21 cellular contexts compared by ENCODE assay signal in the genomic region with DNA sequence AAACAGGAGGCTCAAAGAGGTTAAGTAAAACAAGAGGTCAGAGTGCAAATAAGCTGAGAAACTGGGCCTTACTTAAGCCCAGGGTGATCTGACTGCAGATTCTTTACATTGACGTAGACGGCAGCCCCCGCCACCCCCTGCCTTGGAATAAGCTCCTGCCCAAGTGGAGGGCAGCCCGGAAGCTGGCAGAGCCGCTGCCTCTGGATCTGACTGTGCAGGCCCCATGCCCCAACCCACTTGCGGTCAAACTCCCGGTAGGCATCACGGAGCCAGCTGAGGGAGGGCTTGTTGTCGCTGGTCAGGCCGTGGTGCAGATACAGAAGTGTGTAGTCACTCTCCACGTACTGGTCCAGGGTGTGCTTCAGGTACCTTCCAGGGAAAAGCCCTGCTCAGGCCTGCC. TPM values are rescaled to one million over a fixed set of nuclear protein-coding genes. Genes with fewer than 3 reads are reported as not detected.
DNase-seq lines count a peak whose midpoint lies in the region; ATAC-seq, FAIRE-seq and TF ChIP-seq lines count a peak whose summit lies in the region.
"Had no signal": no experiment of that assay in that cellular context is flagged by ENCODE, and none has a peak within 500 bp of the region (broad histone marks: within the 10 kb centered on the region; RNA-seq: fewer than 3 reads in every experiment).

No MANE protein-coding gene starts in this region.

- no peaks in the 10 kb centered on the region for H3K23me2 ChIP-seq in H1 (ENCODE audit: low read depth, low read length)

- H4K20me1 ChIP-seq in H1 (replicated peaks in 1 of 2; ENCODE audit: control insufficient read depth in 1 of 2, insufficient read depth in 2 of 2, low read length in 2 of 2) = peaks cover 0 to 1% of the 10 kb centered on the region in 2 experiments
- H4K20me1 ChIP-seq: BLaER1 had no signal

- H3K23ac ChIP-seq in H1 (ENCODE audit: insufficient read length) = no peak overlapping the region

- no peak overlapping the region for H2BK5ac ChIP-seq in H1 (ENCODE audit: low read depth, low read length)

- H3K27ac ChIP-seq in AG04450 (ENCODE audit: low read depth, low read length) = peak overlapping the region; percentile 11
- H3K27ac ChIP-seq in H1 (ENCODE audit: low read depth, low read length) = no peak overlapping the region
- H3K27ac ChIP-seq in adrenal gland = no peak overlapping the region
- H3K27ac ChIP-seq: 22Rv1, A549, BLaER1, HL-60 had no signal

- H3K9ac ChIP-seq in H1 (replicated peaks in 1 of 4; ENCODE audit: extremely low read depth in 1 of 4, low read depth in 3 of 4, low read length in 3 of 4) = no peak overlapping the region
- H3K9ac ChIP-seq: BLaER1 had no signal

- H3K36me3 Mint-ChIP-seq in activated T-cell treated with anti-CD3 and anti-CD28 coated beads, Interleukin-2, amount 50 U/mL, for 24 hours (ENCODE audit: low read depth) = peaks cover 85% of the 10 kb centered on the region

- no peak overlapping the region for H3K56ac ChIP-seq in H1 (replicated peaks; ENCODE audit: insufficient read length, low read depth, low read length)

- H3K4me1 ChIP-seq in H1 (replicated peaks in 1 of 4; ENCODE audit: control insufficient read depth in 3 of 4, insufficient read depth in 4 of 4, low read length in 3 of 4) (no peaks in the 10 kb centered on the region), adrenal gland (replicated peaks in 1 of 2) (peaks cover 0 to 13% of the 10 kb centered on the region in 2 donors)

- TF ChIP-seq CTCF in AG04450 (IDR thresholded peaks at IDR 0.05; ENCODE audit: low read depth, low read length) (no peak), H1 (IDR thresholded peaks at IDR 0.05; ENCODE audit: control extremely low read depth in 1 of 3, insufficient read depth in 1 of 3, low read depth in 1 of 3, low read length in 3 of 3) (no peak), adrenal gland (IDR thresholded peaks at IDR 0.05) (no peak)

- no peak for ATAC-seq in HG03139 (IDR thresholded peaks at IDR 0.05; ENCODE audit: unreplicated experiment)
- ATAC-seq: A549 had no signal

- no peak overlapping the region for H2BK120ac ChIP-seq in H1 (replicated peaks; ENCODE audit: low read depth, low read length)

- H3K27me3 Mint-ChIP-seq in activated T-cell treated with anti-CD3 and anti-CD28 coated beads, Interleukin-2, amount 50 U/mL, for 24 hours = no peaks in the 10 kb centered on the region
- H3K27me3 Mint-ChIP-seq: CD4-positive, alpha-beta memory T cell had no signal

- TF ChIP-seq POLR2A in H1 (IDR thresholded peaks at IDR 0.05; ENCODE audit: control extremely low read depth in 1 of 2, low read depth in 2 of 2, low read length in 2 of 2) (no peak), adrenal gland (IDR thresholded peaks at IDR 0.05) (no peak)

- WGBS in H1 (ENCODE audit: extremely low coverage in 1 of 2, insufficient coverage in 1 of 2, insufficient read length in 1 of 2, insufficient replicate concordance in 2 of 2, low coverage in 1 of 2, low lambda C conversion rate in 2 of 2, missing lambda C conversion rate in 1 of 2), 2 experiments = 95% methylated on average over 11 of the region's 11 CpGs; no CpG with 5 or more reads in 1 of the 2 experiments
- WGBS in adrenal gland, 4 donors = 83 to 94% (median 93%) methylated on average over 5 to 11 of the region's 11 CpGs

- no peaks in the 10 kb centered on the region for H3K79me1 ChIP-seq in H1 (ENCODE audit: low read depth, low read length)

- no peak overlapping the region for H2BK12ac ChIP-seq in H1 (ENCODE audit: low read depth, low read length)

- peak overlapping the region; percentile 85; the same call in 1 of the 2 replicates for H4K8ac ChIP-seq in H1 (ENCODE audit: extremely low read depth, insufficient read depth, low read length)

- H3K9me3 ChIP-seq in AG04450 (ENCODE audit: control insufficient read depth, insufficient read depth, low read length) (no peaks in the 10 kb centered on the region), H1 (ENCODE audit: insufficient read depth in 2 of 2, low read depth in 1 of 2, low read length in 1 of 2) (no peaks in the 10 kb centered on the region), adrenal gland (replicated peaks in 1 of 3) (no peaks in the 10 kb centered on the region)
- H3K9me3 ChIP-seq: A549, BLaER1 had no signal

- H3K4me3 Mint-ChIP-seq in activated T-cell treated with anti-CD3 and anti-CD28 coated beads, Interleukin-2, amount 50 U/mL, for 24 hours = no peak overlapping the region
- H3K4me3 Mint-ChIP-seq: CD14-positive monocyte; CD4-positive, alpha-beta memory T cell; H9 had no signal

- no peak overlapping the region for H3K14ac ChIP-seq in H1 (ENCODE audit: insufficient read length)

- H2BK20ac ChIP-seq in H1 (ENCODE audit: low read length) = no peak overlapping the region

- TF ChIP-seq EP300 in H1 (IDR thresholded peaks at IDR 0.05; ENCODE audit: borderline replicate concordance in 1 of 2, low read depth in 2 of 2, low read length in 2 of 2) = no peak

- no peak overlapping the region for H2AFZ ChIP-seq in H1 (ENCODE audit: low read length)

- H3K4me2 ChIP-seq in H1 (ENCODE audit: insufficient read depth in 1 of 2, low read depth in 2 of 2, low read length in 2 of 2) = no peak overlapping the region
- H3K4me2 ChIP-seq: A549, BLaER1 had no signal

- no peak for TF ChIP-seq RAD21 in H1 (IDR thresholded peaks at IDR 0.05 in 1 of 2, conservative IDR thresholded peaks at IDR 0.05 in 1 of 2; ENCODE audit: low read depth in 2 of 2, low read length in 2 of 2)

- no peak overlapping the region for H3K4ac ChIP-seq in H1 (replicated peaks; ENCODE audit: insufficient read length, low read depth, low read length)

- no peaks in the 10 kb centered on the region for H3K9me3 Mint-ChIP-seq in activated T-cell treated with anti-CD3 and anti-CD28 coated beads, Interleukin-2, amount 50 U/mL, for 24 hours
- H3K9me3 Mint-ChIP-seq: CD4-positive, alpha-beta memory T cell; H9 had no signal

- peak overlapping the region; percentile 37 for H3K27ac Mint-ChIP-seq in activated T-cell treated with anti-CD3 and anti-CD28 coated beads, Interleukin-2, amount 50 U/mL, for 24 hours

- DNase-seq in activated T-cell treated with anti-CD3 and anti-CD28 coated beads, Interleukin-2, amount 50 U/mL, for 24 hours = no peak
- DNase-seq in activated T-cell treated with anti-CD3 and anti-CD28 coated beads, Interleukin-2, amount 50 U/mL, for 1 hour = no peak
- DNase-seq in AG04450 (ENCODE audit: low read depth, low spot score) = no peak
- no peak for DNase-seq in H1 (ENCODE audit: low read depth in 1 of 2, low spot score in 2 of 2)
- DNase-seq in posterior vena cava (ENCODE audit: low spot score) = peak; percentile 66
- DNase-seq in NCI-H187 (lab: John Stamatoyannopoulos, UW) = no peak
- DNase-seq in adrenal gland = no peak
- DNase-seq: CD4-positive, alpha-beta memory T cell; DMS153; DMS79; GDM1; GOT3; H9 had no signal

- H3K27me3 ChIP-seq in AG04450 (ENCODE audit: control insufficient read depth, insufficient read depth, low read length) (no peaks in the 10 kb centered on the region), H1 (replicated peaks in 1 of 4; ENCODE audit: control insufficient read depth in 3 of 4, extremely low read depth in 1 of 4, insufficient read depth in 3 of 4, low read length in 3 of 4) (no peaks in the 10 kb centered on the region), adrenal gland (no peaks in the 10 kb centered on the region)
- H3K27me3 ChIP-seq: BLaER1 had no signal

- FAIRE-seq in H1 (lab: Jason Lieb, UNC) = no peak
- FAIRE-seq: A549 had no signal

- peaks cover 10% of the 10 kb centered on the region for H3K4me1 Mint-ChIP-seq in activated T-cell treated with anti-CD3 and anti-CD28 coated beads, Interleukin-2, amount 50 U/mL, for 24 hours (ENCODE audit: low read depth)
- H3K4me1 Mint-ChIP-seq: H9 had no signal

- POLR2A ChIA-PET in AG04450 (lab: Yijun Ruan, JAX) = no interaction called here
- POLR2A ChIA-PET in H1 (lab: Charles Lee; ENCODE audit: partially characterized antibody) = no interaction called here

- intact Hi-C loops in posterior vena cava (cut with DNase I) = no loop called here
- intact Hi-C loops in adrenal gland (cut with DNase I) = no loop called here

- H3K79me2 ChIP-seq in H1 (ENCODE audit: control insufficient read depth in 1 of 2, insufficient read depth in 2 of 2, low read length in 2 of 2) = no peaks in the 10 kb centered on the region

- H4K91ac ChIP-seq in H1 (replicated peaks; ENCODE audit: insufficient read length, low read length) = no peak overlapping the region

- no peak overlapping the region for H3K4me3 ChIP-seq in AG04450 (ENCODE audit: low read depth, low read length)
- H3K4me3 ChIP-seq in H1 (ENCODE audit: extremely low read depth in 1 of 4, insufficient read depth in 2 of 4, low read depth in 3 of 4, low read length in 4 of 4) = no peak overlapping the region
- H3K4me3 ChIP-seq in adrenal gland = no peak overlapping the region
- H3K4me3 ChIP-seq: A549, BLaER1 had no signal

- CTCF ChIA-PET in AG04450 (lab: Charles Lee) (no interaction called here), H1 (lab: Charles Lee; ENCODE audit: partially characterized antibody) (interaction anchor here (0.6 to 7.5 kb wide), 2 partner anchors 12 to 273 kb away, joined by 3 to 36 read pairs; no protein-coding TSS in a partner anchor)

- H4K5ac ChIP-seq in H1 (ENCODE audit: insufficient read length, low read depth, low read length) = no peak overlapping the region

- H3K18ac ChIP-seq in H1 (ENCODE audit: extremely low read depth, low read length) = no peak overlapping the region

- H3K36me3 ChIP-seq in H1 (ENCODE audit: control insufficient read depth in 2 of 4, insufficient read depth in 4 of 4, low read length in 3 of 4) (peaks cover 0 to 11% (median 3%) of the 10 kb centered on the region in 4 experiments; a peak in 4 of 8 replicates), adrenal gland (replicated peaks in 1 of 2) (peaks cover 0 to 73% of the 10 kb centered on the region in 2 donors)

- H2BK15ac ChIP-seq in H1 (ENCODE audit: low read length) = no peak overlapping the region

- no peak overlapping the region for H2AK5ac ChIP-seq in H1 (ENCODE audit: low read depth, low read length)

RNA-seq across cellular contexts. Expression of gene ARHGAP1, which starts 18.6 kb away (rescaled TPM):
- 42.4 and 73.9 TPM in 2 replicates for polyA plus RNA-seq in AG04450 (2011; rRNA removed)
- 145 and 212 TPM in 2 replicates for polyA minus RNA-seq in AG04450 (2011; rRNA and poly(A)+ RNA removed)
- total RNA-seq in H1 (2021; fragmentation: NEBNext Ultra II Directional; extraction: Animal tissue kit (Norgen Biotek cat#: 25700)) = 58.8 and 63.3 TPM in 2 replicates
- 28.6 and 42.8 TPM in 2 replicates for polyA plus RNA-seq in H1 (2011; rRNA removed)
- polyA plus RNA-seq in H1 (2011; cell fraction: cytosol; rRNA removed) = 16.2 TPM
- 26.4 TPM for polyA plus RNA-seq in H1 (2011; cell fraction: nucleus; rRNA removed)
- 38.9 to 44.5 TPM (median 42.1 TPM) in 4 replicates for polyA plus RNA-seq in H1 (2012, experiment 1 of 2)
- 55.2 TPM for polyA plus RNA-seq in H1 (2012, experiment 2 of 2)
- 33.1 TPM for polyA plus RNA-seq in H1 (2013, experiment 1 of 2)
- 31.8 TPM for polyA plus RNA-seq in H1 (2013, experiment 2 of 2)
- polyA minus RNA-seq in H1 (2011; rRNA and poly(A)+ RNA removed) = 61.4 and 84.5 TPM in 2 replicates
- polyA minus RNA-seq in H1 (2011; cell fraction: cytosol; rRNA and poly(A)+ RNA removed) = 34.3 TPM
- 22.8 TPM for polyA minus RNA-seq in H1 (2011; cell fraction: nucleus; rRNA and poly(A)+ RNA removed)
- total RNA-seq in posterior vena cava = 100 to 1,000 TPM; 265 to 283 TPM
- 100 to 1,000 TPM in 3 of 8 donors, 10 to 100 TPM in 5; 38.7 to 125 (median 94.4) TPM for total RNA-seq in adrenal gland
- polyA plus RNA-seq in adrenal gland = 10 to 100 TPM; 29.0 to 52.6 (median 32.5) TPM

RNA-seq across cellular contexts. Expression of gene ZNF408, which starts 19.0 kb away (rescaled TPM):
- polyA plus RNA-seq in AG04450 (2011; rRNA removed) (4.9 TPM in 2 replicates), H1 (2011; rRNA removed) (11.0 and 16.9 TPM in 2 replicates), adrenal gland (10 to 100 TPM in 1 of 3 donors, 1 to 10 TPM in 2; 2.2 to 13.8 (median 8.4) TPM)
- polyA minus RNA-seq in AG04450 (2011; rRNA and poly(A)+ RNA removed) = 8.0 and 10.3 TPM in 2 replicates
- total RNA-seq in H1 (2021; fragmentation: NEBNext Ultra II Directional; extraction: Animal tissue kit (Norgen Biotek cat#: 25700)) = 10.7 and 11.0 TPM in 2 replicates
- polyA plus RNA-seq in H1 (2011; cell fraction: cytosol; rRNA removed) = 10.9 TPM
- 15.5 TPM for polyA plus RNA-seq in H1 (2011; cell fraction: nucleus; rRNA removed)
- polyA plus RNA-seq in H1 (2012, experiment 1 of 2) = 6.9 to 10.3 TPM (median 9.8 TPM) in 4 replicates
- 10.6 TPM for polyA plus RNA-seq in H1 (2012, experiment 2 of 2)
- polyA plus RNA-seq in H1 (2013, experiment 1 of 2) = 6.4 TPM
- 5.3 TPM for polyA plus RNA-seq in H1 (2013, experiment 2 of 2)
- 6.8 and 9.3 TPM in 2 replicates for polyA minus RNA-seq in H1 (2011; rRNA and poly(A)+ RNA removed)
- polyA minus RNA-seq in H1 (2011; cell fraction: cytosol; rRNA and poly(A)+ RNA removed) = 12.5 TPM
- polyA minus RNA-seq in H1 (2011; cell fraction: nucleus; rRNA and poly(A)+ RNA removed) = 14.9 TPM
- total RNA-seq in posterior vena cava (1 to 10 TPM; 5.4 to 5.7 TPM), adrenal gland (10 to 100 TPM in 4 of 8 donors, 1 to 10 TPM in 4; 7.2 to 13.6 (median 9.8) TPM)

RNA-seq across cellular contexts. Expression of gene F2, which starts 37.2 kb away (rescaled TPM):
- not detected in 2 replicates for polyA plus RNA-seq in AG04450 (2011; rRNA removed)
- polyA minus RNA-seq in AG04450 (2011; rRNA and poly(A)+ RNA removed) = not detected in 2 replicates
- not detected in 2 replicates for total RNA-seq in H1 (2021; fragmentation: NEBNext Ultra II Directional; extraction: Animal tissue kit (Norgen Biotek cat#: 25700))
- polyA plus RNA-seq in H1 (2011; rRNA removed) = 0.11 and 0.25 TPM in 2 replicates
- 0.25 TPM for polyA plus RNA-seq in H1 (2011; cell fraction: cytosol; rRNA removed)
- polyA plus RNA-seq in H1 (2011; cell fraction: nucleus; rRNA removed) = 0.74 TPM
- polyA plus RNA-seq in H1 (2012, experiment 1 of 2) = 0.13 to 0.25 TPM (median 0.19 TPM) in 3 of 4 replicates, not detected in the other
- 0.13 TPM for polyA plus RNA-seq in H1 (2012, experiment 2 of 2)
- polyA plus RNA-seq in H1 (2013, experiment 1 of 2) = 0.02 TPM
- polyA plus RNA-seq in H1 (2013, experiment 2 of 2) = 0.06 TPM
- 0.28 TPM in 1 of 2 replicates, not detected in the other for polyA minus RNA-seq in H1 (2011; rRNA and poly(A)+ RNA removed)
- polyA minus RNA-seq in H1 (2011; cell fraction: cytosol; rRNA and poly(A)+ RNA removed) = not detected
- not detected for polyA minus RNA-seq in H1 (2011; cell fraction: nucleus; rRNA and poly(A)+ RNA removed)
- total RNA-seq in posterior vena cava = not detected
- total RNA-seq in adrenal gland = under 1 TPM in 2 of 8 donors, not detected in 6; 0.50 to 0.61 TPM
- polyA plus RNA-seq in adrenal gland = not detected
- total RNA-seq: CD4-positive, alpha-beta memory T cell; Daoy; H9; HT1080 had no signal
- polyA plus RNA-seq: CD14-positive monocyte; CD4-positive, alpha-beta memory T cell had no signal
